Comparison of ENCODE assay signal across 15 cellular contexts in the genomic region with DNA sequence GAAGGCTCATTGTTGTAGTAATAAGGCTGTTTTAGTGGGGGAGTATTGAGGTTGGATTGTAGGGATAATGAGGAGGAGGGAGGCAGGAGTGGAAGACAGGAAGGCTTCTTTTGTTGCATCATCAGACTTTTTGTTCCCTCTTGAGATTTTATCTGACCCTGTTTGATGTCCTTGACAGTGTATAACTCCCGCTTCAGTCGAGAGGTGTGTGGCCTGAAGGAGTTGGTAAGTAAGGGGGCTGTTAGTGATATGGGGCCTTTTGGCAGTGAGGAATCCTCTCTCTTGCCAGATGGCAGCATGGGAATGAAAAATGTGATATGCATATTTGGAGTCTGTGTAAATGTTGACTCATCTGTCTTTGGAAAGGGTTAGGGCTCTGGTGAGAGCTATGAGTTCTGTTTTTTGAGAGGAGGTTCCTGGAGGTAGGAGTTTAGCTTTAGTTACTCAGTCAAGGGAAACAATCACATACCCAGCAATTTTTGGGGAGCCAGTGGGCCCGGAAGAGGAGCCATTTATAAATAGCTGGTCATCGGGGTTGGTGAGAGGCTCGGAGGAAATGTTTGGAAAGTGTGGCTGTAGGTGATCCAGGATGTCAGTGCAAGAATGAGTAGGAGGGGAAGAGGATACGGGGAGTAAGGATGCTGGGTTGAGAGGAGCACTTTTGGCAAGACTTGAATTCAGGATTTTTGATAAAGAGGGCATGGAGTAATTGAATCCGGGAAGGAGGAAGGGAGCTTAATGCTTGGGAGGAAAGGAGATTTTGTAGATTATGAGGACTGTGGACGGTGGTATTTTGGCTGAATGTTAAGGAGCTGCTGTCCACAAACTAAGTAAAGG.
DNase-seq lines count a peak whose midpoint lies in the region; ATAC-seq and TF ChIP-seq lines count a peak whose summit lies in the region.
"Had no signal": no experiment of that assay in that cellular context is flagged by ENCODE, and none has a peak within 500 bp of the region (broad histone marks: within the 10 kb centered on the region; RNA-seq: fewer than 3 reads in every experiment).

No MANE protein-coding gene starts in this region.

- H3K4me1 ChIP-seq in GM23248 (ENCODE audit: insufficient read depth): no peaks in the 10 kb centered on the region
- H3K4me1 ChIP-seq in adipocyte (ENCODE audit: control insufficient read depth, insufficient read depth, low read length): peaks cover 4% of the 10 kb centered on the region
- no peaks in the 10 kb centered on the region for H3K4me1 ChIP-seq in foreskin keratinocyte

- H3K36me3 ChIP-seq in GM23248 (ENCODE audit: low read depth) (no peaks in the 10 kb centered on the region), adipocyte (ENCODE audit: control insufficient read depth, insufficient read depth, low read length, severe bottlenecking) (no peaks in the 10 kb centered on the region)

- CTCF ChIA-PET in AG04449 (lab: Yijun Ruan, JAX): no interaction called here

- 34 to 35% methylated on average over 8 of the region's 8 CpGs for WGBS in GM23248 (ENCODE audit: low coverage in 1 of 2, low lambda C conversion rate in 2 of 2, missing lambda C conversion rate in 2 of 2), 2 experiments

- intact Hi-C loops in left ventricle myocardium superior (cut with micrococcal nuclease): no loop called here

- H3K9ac ChIP-seq in GM23248: no peak overlapping the region
- H3K9ac ChIP-seq in adipocyte (ENCODE audit: low read length): no peak overlapping the region

- H2AFZ ChIP-seq in GM23248: no peak overlapping the region

- in situ Hi-C loops in GM23248 (cut with MboI): no loop called here

- H3K9me2 ChIP-seq in GM23248 (ENCODE audit: insufficient read depth): no peaks in the 10 kb centered on the region

- H3K79me2 ChIP-seq in GM23248 (ENCODE audit: insufficient read depth): no peaks in the 10 kb centered on the region

- H3K9me3 ChIP-seq in GM23248 (ENCODE audit: low read depth) (no peaks in the 10 kb centered on the region), adipocyte (ENCODE audit: control insufficient read depth, low read length) (no peaks in the 10 kb centered on the region)

- no peak overlapping the region for H3K27ac ChIP-seq in GM23248
- no peak overlapping the region for H3K27ac ChIP-seq in foreskin keratinocyte

- H3K4me2 ChIP-seq in GM23248 (ENCODE audit: unreplicated experiment): no peak overlapping the region

- DNase-seq in AG04449 (ENCODE audit: low read depth, low spot score) (peak; percentile 9), GM23248 (peak; percentile 61), adipocyte (ENCODE audit: low read depth) (peak; percentile 31), foreskin keratinocyte (peak; percentile 23 to 44), NCI-H2196 (lab: John Stamatoyannopoulos, UW; ENCODE audit: unreplicated experiment) (no peak), NCI-H1048 (lab: John Stamatoyannopoulos, UW) (no peak), left ventricle myocardium superior (no peak)
- DNase-seq: activated CD4-positive, CD25-positive, alpha-beta regulatory T cell; activated T-cell treated with anti-CD3 and anti-CD28 coated beads, Interleukin-2, amount 50 U/mL, for 1 hour; GDM1; naive thymus-derived CD4-positive, alpha-beta T cell; NCI-H524; Right ventricle myocardium superior had no signal

- ATAC-seq in foreskin keratinocyte: peak; percentile 61
- ATAC-seq in GM18867 (IDR thresholded peaks at IDR 0.05; ENCODE audit: unreplicated experiment): no peak
- no peak for ATAC-seq in left ventricle myocardium superior
- ATAC-seq: naive thymus-derived CD4-positive, alpha-beta T cell; sciatic nerve had no signal

- H3F3A ChIP-seq in GM23248 (ENCODE audit: insufficient read depth): no peaks in the 10 kb centered on the region

- no peak for TF ChIP-seq CTCF in AG04449 (IDR thresholded peaks at IDR 0.05; ENCODE audit: insufficient read depth, low read length, missing control alignments)
- no peak for TF ChIP-seq CTCF in foreskin keratinocyte (conservative IDR thresholded peaks at IDR 0.05)

- POLR2A ChIA-PET in AG04449 (lab: Yijun Ruan, JAX): no interaction called here

- no peaks in the 10 kb centered on the region for H4K20me1 ChIP-seq in GM23248 (ENCODE audit: insufficient read depth)

- H3K27me3 ChIP-seq in GM23248 (replicated peaks; ENCODE audit: insufficient read depth) (peaks cover 22% of the 10 kb centered on the region), adipocyte (replicated peaks; ENCODE audit: control insufficient read depth, insufficient read depth, low read length) (peaks cover 25% of the 10 kb centered on the region), foreskin keratinocyte (no peaks in the 10 kb centered on the region)

- H3K4me3 ChIP-seq in AG04449 (ENCODE audit: low read depth, low read length) (no peak overlapping the region), GM23248 (no peak overlapping the region), adipocyte (ENCODE audit: low read length) (no peak overlapping the region)

Comparison
In these comparisons a context has a peak if more than half of its experiments do, and no peak if none do; other contexts are left out.
1. DNase-seq: peak in AG04449 (single experiment), GM23248 (single experiment), adipocyte (single experiment) and foreskin keratinocyte (2 of 2); none in NCI-H2196 (single experiment), NCI-H1048 (single experiment) and left ventricle myocardium superior (single experiment).